1 cellular context compared by ENCODE assay signal in the genomic region with DNA sequence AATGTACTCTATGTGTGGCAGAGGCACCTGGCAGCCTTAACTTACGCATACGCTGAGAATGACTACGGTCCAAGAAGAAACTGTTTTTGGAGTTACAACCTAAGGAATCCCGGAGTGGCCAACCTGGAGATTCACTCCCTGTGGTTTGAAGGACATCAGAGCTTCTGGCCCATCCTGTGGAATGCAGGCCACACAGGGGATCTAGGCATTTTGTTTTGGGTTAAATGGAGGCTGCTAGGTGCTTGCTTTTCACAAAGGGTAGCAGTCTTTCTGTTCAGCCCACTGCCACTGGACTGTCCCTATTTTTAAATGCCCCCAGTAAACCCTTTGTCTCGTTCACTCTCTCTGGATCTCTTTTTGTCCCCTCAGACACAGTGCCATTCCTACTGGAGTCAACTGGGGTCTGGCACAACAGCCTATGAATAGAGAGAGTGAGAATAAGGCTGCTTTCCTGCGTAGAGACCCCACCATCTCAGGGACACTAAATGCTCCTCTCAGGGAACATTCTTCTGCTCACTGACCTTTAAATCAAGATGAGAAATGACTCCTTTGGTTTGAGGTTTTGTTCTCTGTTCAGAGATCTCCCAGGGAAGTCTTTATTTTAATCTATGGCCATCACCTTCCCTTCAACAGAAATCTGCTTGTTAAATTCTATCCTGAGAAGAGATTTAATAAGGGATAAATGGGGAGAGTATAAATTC.
TF ChIP-seq lines count a peak whose summit lies in the region.

No MANE protein-coding gene starts in this region.

TF ChIP-seq in GM23338, 12 proteins besides CTCF, POLR2A, EP300 and RAD21:
- TF ChIP-seq, protein P1, sequence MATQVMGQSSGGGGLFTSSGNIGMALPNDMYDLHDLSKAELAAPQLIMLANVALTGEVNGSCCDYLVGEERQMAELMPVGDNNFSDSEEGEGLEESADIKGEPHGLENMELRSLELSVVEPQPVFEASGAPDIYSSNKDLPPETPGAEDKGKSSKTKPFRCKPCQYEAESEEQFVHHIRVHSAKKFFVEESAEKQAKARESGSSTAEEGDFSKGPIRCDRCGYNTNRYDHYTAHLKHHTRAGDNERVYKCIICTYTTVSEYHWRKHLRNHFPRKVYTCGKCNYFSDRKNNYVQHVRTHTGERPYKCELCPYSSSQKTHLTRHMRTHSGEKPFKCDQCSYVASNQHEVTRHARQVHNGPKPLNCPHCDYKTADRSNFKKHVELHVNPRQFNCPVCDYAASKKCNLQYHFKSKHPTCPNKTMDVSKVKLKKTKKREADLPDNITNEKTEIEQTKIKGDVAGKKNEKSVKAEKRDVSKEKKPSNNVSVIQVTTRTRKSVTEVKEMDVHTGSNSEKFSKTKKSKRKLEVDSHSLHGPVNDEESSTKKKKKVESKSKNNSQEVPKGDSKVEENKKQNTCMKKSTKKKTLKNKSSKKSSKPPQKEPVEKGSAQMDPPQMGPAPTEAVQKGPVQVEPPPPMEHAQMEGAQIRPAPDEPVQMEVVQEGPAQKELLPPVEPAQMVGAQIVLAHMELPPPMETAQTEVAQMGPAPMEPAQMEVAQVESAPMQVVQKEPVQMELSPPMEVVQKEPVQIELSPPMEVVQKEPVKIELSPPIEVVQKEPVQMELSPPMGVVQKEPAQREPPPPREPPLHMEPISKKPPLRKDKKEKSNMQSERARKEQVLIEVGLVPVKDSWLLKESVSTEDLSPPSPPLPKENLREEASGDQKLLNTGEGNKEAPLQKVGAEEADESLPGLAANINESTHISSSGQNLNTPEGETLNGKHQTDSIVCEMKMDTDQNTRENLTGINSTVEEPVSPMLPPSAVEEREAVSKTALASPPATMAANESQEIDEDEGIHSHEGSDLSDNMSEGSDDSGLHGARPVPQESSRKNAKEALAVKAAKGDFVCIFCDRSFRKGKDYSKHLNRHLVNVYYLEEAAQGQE (IDR thresholded peaks at IDR 0.05; ENCODE audit: unreplicated experiment): no peak
- TF ChIP-seq ZNF462 (CRISPR knock-in tag; IDR thresholded peaks at IDR 0.05) (peak; percentile 91), ZNF331 (CRISPR knock-in tag; IDR thresholded peaks at IDR 0.05; ENCODE audit: low read depth) (no peak)
